In the genomic region with DNA sequence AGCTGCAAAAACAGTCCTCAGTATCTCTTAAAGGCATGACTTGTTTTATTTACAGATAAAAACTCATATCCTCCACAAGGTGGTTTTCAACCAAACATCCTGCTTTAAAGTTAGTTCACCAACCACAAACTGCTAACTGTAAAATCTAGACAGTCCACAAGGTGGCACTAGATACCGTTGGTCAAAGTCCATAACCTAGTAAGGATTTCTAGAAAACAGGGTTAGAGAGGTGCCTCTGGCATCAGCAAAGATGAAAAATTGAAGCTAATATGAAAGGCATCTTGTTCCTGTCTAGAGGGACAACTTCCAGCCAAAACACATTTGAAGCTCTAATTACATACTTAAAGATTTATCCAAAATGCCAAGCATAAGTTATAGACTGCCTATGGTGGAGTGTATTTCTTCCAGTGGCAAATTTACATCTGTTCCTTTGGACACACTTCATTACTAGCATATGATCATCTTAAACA, we compare ENCODE assay signal across 9 cellular contexts. TPM values are rescaled to one million over a fixed set of nuclear protein-coding genes. Genes with fewer than 3 reads are reported as not detected.
A peak's percentile ranks its signal among the peaks of the same experiment; 100 is the strongest.
DNase-seq lines count a peak whose midpoint lies in the region; ATAC-seq, FAIRE-seq and TF ChIP-seq lines count a peak whose summit lies in the region.
"Had no signal": no experiment of that assay in that cellular context is flagged by ENCODE, and none has a peak within 500 bp of the region (broad histone marks: within the 10 kb centered on the region; RNA-seq: fewer than 3 reads in every experiment).

No MANE protein-coding gene starts in this region.

- ATAC-seq in CD4-positive, alpha-beta T cell (ENCODE audit: poor library complexity), result peak; percentile 98
- peak; percentile 41 for ATAC-seq in GM18873 (IDR thresholded peaks at IDR 0.05; ENCODE audit: low FRiP score, unreplicated experiment)
- ATAC-seq in HG03095 (IDR thresholded peaks at IDR 0.05; ENCODE audit: unreplicated experiment), result peak; percentile 55
- peak; percentile 95 for ATAC-seq in HepG2

- no peaks in the 10 kb centered on the region for H3K27me3 ChIP-seq in CD4-positive, alpha-beta T cell (ENCODE audit: control insufficient read depth, insufficient read depth, low read length)
- no peaks in the 10 kb centered on the region for H3K27me3 ChIP-seq in HepG2 (ENCODE audit: control insufficient read depth in 1 of 2, insufficient read depth in 2 of 2, low read length in 2 of 2)

- peaks cover 6% of the 10 kb centered on the region; the same call in 1 of the 2 replicates for H3K4me1 ChIP-seq in HepG2 (ENCODE audit: insufficient read depth, low read length)

- H2AFZ ChIP-seq in HepG2 (ENCODE audit: low read length), result no peak overlapping the region

- no peak overlapping the region for H3K4me3 ChIP-seq in HepG2 (replicated peaks in 1 of 3; ENCODE audit: insufficient read depth in 1 of 3, low read depth in 2 of 3, low read length in 3 of 3)

- TF ChIP-seq RAD21 in HepG2 (CRISPR knock-in tag; IDR thresholded peaks at IDR 0.05), result peak; percentile 66; the same call in 1 of the 2 replicates

- H3K27ac ChIP-seq in CD4-positive, alpha-beta T cell (ENCODE audit: low read depth, low read length), result no peak overlapping the region
- H3K27ac ChIP-seq in HepG2 (ENCODE audit: extremely low read length, insufficient read depth, low read length), result no peak overlapping the region

- no peaks in the 10 kb centered on the region; a peak in 1 of 5 replicates for H3K36me3 ChIP-seq in HepG2 (replicated peaks in 1 of 2; ENCODE audit: control insufficient read depth in 1 of 2, insufficient read depth in 2 of 2, low read length in 2 of 2)

- H4K20me1 ChIP-seq in HepG2 (ENCODE audit: insufficient read depth, low read length), result no peaks in the 10 kb centered on the region

- POLR2A ChIA-PET in CD4-positive, alpha-beta T cell (lab: Charles Lee), result interaction anchor here (0.5 to 1.9 kb wide), 12 partner anchors 8 to 306 kb away, joined by 3 to 14 read pairs (median 5); a partner anchor contains a TSS
- POLR2A ChIA-PET in HepG2 (lab: Yijun Ruan, JAX), result no interaction called here

- no peak overlapping the region for H3K4me2 ChIP-seq in HepG2 (ENCODE audit: low read depth, low read length)

- WGBS in HepG2 (ENCODE audit: low lambda C conversion rate), result 0% methylated on average over 1 of the region's 1 CpG

- DNase-seq in CD4-positive, alpha-beta T cell, result peak in 8 of 10 experiments; percentile 6 to 58 (median 46)
- DNase-seq in NCI-H2029 treated with DMSO at 0.1 percent for 48 hours (lab: John Stamatoyannopoulos, UW) (peak; percentile 84), T-helper 22 cell (ENCODE audit: low read depth) (peak; percentile 17), cerebellum (ENCODE audit: low spot score) (peak; percentile 50), HepG2 (ENCODE audit: low spot score) (peak; percentile 81)
- DNase-seq in stimulated activated naive CD4-positive, alpha-beta T cell (lab: John Stamatoyannopoulos, UW), result peak in 5 of 6 experiments; percentile 22 to 85 (median 70)

- H3K9me3 ChIP-seq in CD4-positive, alpha-beta T cell (ENCODE audit: control insufficient read depth, low read length), result no peaks in the 10 kb centered on the region
- H3K9me3 ChIP-seq in HepG2 (ENCODE audit: low read length), result no peaks in the 10 kb centered on the region

- FAIRE-seq in HepG2 (lab: Jason Lieb, UNC), result peak; percentile 92

- H3K27ac Mint-ChIP-seq in CD4-positive, alpha-beta T cell, result peak overlapping the region; percentile 31
- H3K27ac Mint-ChIP-seq: activated naive CD8-positive, alpha-beta T cell had no signal

- no peak overlapping the region for H3K4me3 Mint-ChIP-seq in CD4-positive, alpha-beta T cell
- H3K4me3 Mint-ChIP-seq: activated naive CD8-positive, alpha-beta T cell had no signal

- H3K4me1 Mint-ChIP-seq in CD4-positive, alpha-beta T cell (ENCODE audit: low read depth), result peaks cover 45% of the 10 kb centered on the region

- H3K9ac ChIP-seq in HepG2 (ENCODE audit: insufficient read depth, low read depth, low read length), result no peak overlapping the region

- in situ Hi-C loops in HepG2 (cut with HindIII; ENCODE audit: extremely low pct_ligation_motif_present, low pct_unique_long_range_greater_than_20kb), result loop anchor here (5.0 kb wide), 1 partner anchor 307 kb away; a partner anchor contains a TSS

- no peaks in the 10 kb centered on the region for H3K79me2 ChIP-seq in HepG2 (ENCODE audit: insufficient read depth, low read length)

- BruUV-seq in HepG2 (replicated peaks; lab: Mats Ljungman, UMichigan), result no TSS peak

- H3K36me3 Mint-ChIP-seq in CD4-positive, alpha-beta T cell (ENCODE audit: low read depth), result no peaks in the 10 kb centered on the region
- H3K36me3 Mint-ChIP-seq: activated naive CD8-positive, alpha-beta T cell had no signal

- TF ChIP-seq POLR2A in HepG2 (IDR thresholded peaks at IDR 0.05; ENCODE audit: insufficient read depth in 1 of 2, low read depth in 2 of 2, low read length in 2 of 2), result no peak

- CTCF ChIA-PET in CD4-positive, alpha-beta T cell (lab: Charles Lee), result interaction anchor here (0.5 to 2.3 kb wide), 22 partner anchors 12 to 545 kb away, joined by 3 to 24 read pairs (median 3); a partner anchor contains a TSS
- CTCF ChIA-PET in HepG2 (lab: Yijun Ruan, JAX; ENCODE audit: low intra/inter-chr PET ratio, low total read pairs), result interaction anchor here (0.9 to 1.9 kb wide), 7 partner anchors 132 to 543 kb away, joined by 3 to 20 read pairs (median 4); a partner anchor contains a TSS

- TF ChIP-seq CTCF in CD4-positive, alpha-beta T cell (IDR thresholded peaks at IDR 0.05), result peak; percentile 88
- TF ChIP-seq CTCF in HepG2 (CRISPR knock-in tag; IDR thresholded peaks at IDR 0.05), result peak; percentile 87

- intact Hi-C loops in CD4-positive, alpha-beta T cell (cut with DNase I, micrococcal nuclease), result loop anchor here (1.0 to 10.0 kb wide), 11 partner anchors 22 to 547 kb away; a partner anchor contains a TSS
- intact Hi-C loops in HepG2 (cut with micrococcal nuclease; ENCODE audit: unreplicated experiment), result loop anchor here (1.0 to 5.0 kb wide), 8 partner anchors 23 to 543 kb away; a partner anchor contains a TSS

- H3K9me3 Mint-ChIP-seq in CD4-positive, alpha-beta T cell, result no peaks in the 10 kb centered on the region

- no peaks in the 10 kb centered on the region for H3K27me3 Mint-ChIP-seq in CD4-positive, alpha-beta T cell
- H3K27me3 Mint-ChIP-seq: activated naive CD8-positive, alpha-beta T cell had no signal

- no peak for TF ChIP-seq EP300 in HepG2 (IDR thresholded peaks at IDR 0.05; ENCODE audit: low read depth in 2 of 2, low read length in 2 of 2)
- no peak for TF ChIP-seq EP300 in HepG2 (CRISPR knock-in tag; IDR thresholded peaks at IDR 0.05; ENCODE audit: borderline replicate concordance)

TF ChIP-seq in HepG2, 621 proteins besides CTCF, POLR2A, EP300 and RAD21 (continues in another document):
- TF ChIP-seq, protein P1, sequence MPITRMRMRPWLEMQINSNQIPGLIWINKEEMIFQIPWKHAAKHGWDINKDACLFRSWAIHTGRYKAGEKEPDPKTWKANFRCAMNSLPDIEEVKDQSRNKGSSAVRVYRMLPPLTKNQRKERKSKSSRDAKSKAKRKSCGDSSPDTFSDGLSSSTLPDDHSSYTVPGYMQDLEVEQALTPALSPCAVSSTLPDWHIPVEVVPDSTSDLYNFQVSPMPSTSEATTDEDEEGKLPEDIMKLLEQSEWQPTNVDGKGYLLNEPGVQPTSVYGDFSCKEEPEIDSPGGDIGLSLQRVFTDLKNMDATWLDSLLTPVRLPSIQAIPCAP (CRISPR knock-in tag; IDR thresholded peaks at IDR 0.05; ENCODE audit: low read depth), result no peak
- TF ChIP-seq, protein P2, sequence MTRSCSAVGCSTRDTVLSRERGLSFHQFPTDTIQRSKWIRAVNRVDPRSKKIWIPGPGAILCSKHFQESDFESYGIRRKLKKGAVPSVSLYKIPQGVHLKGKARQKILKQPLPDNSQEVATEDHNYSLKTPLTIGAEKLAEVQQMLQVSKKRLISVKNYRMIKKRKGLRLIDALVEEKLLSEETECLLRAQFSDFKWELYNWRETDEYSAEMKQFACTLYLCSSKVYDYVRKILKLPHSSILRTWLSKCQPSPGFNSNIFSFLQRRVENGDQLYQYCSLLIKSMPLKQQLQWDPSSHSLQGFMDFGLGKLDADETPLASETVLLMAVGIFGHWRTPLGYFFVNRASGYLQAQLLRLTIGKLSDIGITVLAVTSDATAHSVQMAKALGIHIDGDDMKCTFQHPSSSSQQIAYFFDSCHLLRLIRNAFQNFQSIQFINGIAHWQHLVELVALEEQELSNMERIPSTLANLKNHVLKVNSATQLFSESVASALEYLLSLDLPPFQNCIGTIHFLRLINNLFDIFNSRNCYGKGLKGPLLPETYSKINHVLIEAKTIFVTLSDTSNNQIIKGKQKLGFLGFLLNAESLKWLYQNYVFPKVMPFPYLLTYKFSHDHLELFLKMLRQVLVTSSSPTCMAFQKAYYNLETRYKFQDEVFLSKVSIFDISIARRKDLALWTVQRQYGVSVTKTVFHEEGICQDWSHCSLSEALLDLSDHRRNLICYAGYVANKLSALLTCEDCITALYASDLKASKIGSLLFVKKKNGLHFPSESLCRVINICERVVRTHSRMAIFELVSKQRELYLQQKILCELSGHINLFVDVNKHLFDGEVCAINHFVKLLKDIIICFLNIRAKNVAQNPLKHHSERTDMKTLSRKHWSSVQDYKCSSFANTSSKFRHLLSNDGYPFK (CRISPR knock-in tag; IDR thresholded peaks at IDR 0.05; ENCODE audit: borderline replicate concordance), result no peak

RNA-seq across cellular contexts. Expression of a gene that starts 56.0 kb away (rescaled TPM):
- 10 to 100 TPM; 10.2 to 13.0 TPM for total RNA-seq in CD4-positive, alpha-beta T cell
- total RNA-seq in cerebellum (15.1 TPM), HepG2 (2016; rRNA removed; fragmentation: Illumina TruSeq; extraction: Trizol) (11.4 and 19.4 TPM in 2 replicates)
- total RNA-seq in HepG2 (2016; cell fraction: cytosol; rRNA removed; fragmentation: Illumina TruSeq; extraction: Trizol; ENCODE audit: low read depth), result 0.91 and 1.2 TPM in 2 replicates
- total RNA-seq in HepG2 (2016; cell fraction: insoluble cytoplasmic fraction; rRNA removed; fragmentation: Illumina TruSeq; extraction: Trizol), result 10.6 and 18.6 TPM in 2 replicates
- 6.8 and 7.8 TPM in 2 replicates for total RNA-seq in HepG2 (2016; cell fraction: membrane; rRNA removed; fragmentation: Illumina TruSeq; extraction: Trizol)
- 17.8 and 18.6 TPM in 2 replicates for total RNA-seq in HepG2 (2016; cell fraction: nucleus; rRNA removed; fragmentation: Illumina TruSeq; extraction: Trizol)
- polyA plus RNA-seq in HepG2 (2011; rRNA removed), result 9.7 and 11.7 TPM in 2 replicates
- 7.1 and 7.5 TPM in 2 replicates for polyA plus RNA-seq in HepG2 (2011; cell fraction: cytosol; rRNA removed)
- 7.9 and 8.6 TPM in 2 replicates for polyA plus RNA-seq in HepG2 (2011; cell fraction: nucleus; rRNA removed)
- polyA plus RNA-seq in HepG2 (2012), result 7.2 and 8.8 TPM in 2 replicates
- polyA plus RNA-seq in HepG2 (2016; cell fraction: cytosol; fragmentation: Illumina TruSeq; extraction: Trizol; ENCODE audit: low read depth), result 0.79 and 1.1 TPM in 2 replicates
- 19.4 and 19.5 TPM in 2 replicates for polyA plus RNA-seq in HepG2 (2016; cell fraction: insoluble cytoplasmic fraction; fragmentation: Illumina TruSeq; extraction: Trizol; ENCODE audit: low read depth)
- 3.4 and 3.7 TPM in 2 replicates for polyA plus RNA-seq in HepG2 (2016; cell fraction: membrane; fragmentation: Illumina TruSeq; extraction: Trizol; ENCODE audit: low read depth)
- polyA plus RNA-seq in HepG2 (2016; cell fraction: nucleus; fragmentation: Illumina TruSeq; extraction: Trizol; ENCODE audit: insufficient read depth, low read depth), result 16.4 and 17.0 TPM in 2 replicates
- polyA minus RNA-seq in HepG2 (2011; rRNA and poly(A)+ RNA removed; ENCODE audit: low replicate concordance), result 24.1 and 69.6 TPM in 2 replicates
- 25.8 and 27.9 TPM in 2 replicates for polyA minus RNA-seq in HepG2 (2011; cell fraction: cytosol; rRNA and poly(A)+ RNA removed)
- polyA minus RNA-seq in HepG2 (2011; cell fraction: nucleus; rRNA and poly(A)+ RNA removed), result 35.3 and 38.0 TPM in 2 replicates

Comparison
In these comparisons a context has a peak if more than half of its experiments do, and no peak if none do; other contexts are left out.
1. ATAC-seq: peak in every context shown above with its lines; median percentile 98 in CD4-positive, alpha-beta T cell; 95 in HepG2; 55 in HG03095; 41 in GM18873.
2. DNase-seq: peak in every context shown above with its lines; median percentile 84 in NCI-H2029 treated with DMSO at 0.1 percent for 48 hours; 81 in HepG2; 70 in stimulated activated naive CD4-positive, alpha-beta T cell; 50 in cerebellum; 46 in CD4-positive, alpha-beta T cell; 17 in T-helper 22 cell.